ENCODE assay signal across 15 cellular contexts in genomic region chr6:105042648-105043047, GRCh38.
A peak's percentile ranks its signal among the peaks of the same experiment; 100 is the strongest.
DNase-seq lines count a peak whose midpoint lies in the region; ATAC-seq and TF ChIP-seq lines count a peak whose summit lies in the region.
"Had no signal": no experiment of that assay in that cellular context is flagged by ENCODE, and none has a peak within 500 bp of the region (broad histone marks: within the 10 kb centered on the region; RNA-seq: fewer than 3 reads in every experiment).

No MANE protein-coding gene starts in this region.

- no peak for TF ChIP-seq POLR2A in HCT116 (IDR thresholded peaks at IDR 0.05; ENCODE audit: borderline replicate concordance, extremely low read depth, insufficient read depth, insufficient read length)

- H3K36me3 Mint-ChIP-seq in osteocyte (ENCODE audit: unreplicated experiment) (no peaks in the 10 kb centered on the region), natural killer cell (no peaks in the 10 kb centered on the region)

- H3K27ac ChIP-seq in HCT116 (ENCODE audit: low read depth, low read length) (no peak overlapping the region), SK-N-MC (peak overlapping the region; percentile 69), hepatocyte (peak overlapping the region; percentile 64)

- H3K4me3 ChIP-seq in HCT116 (replicated peaks in 1 of 2; ENCODE audit: low read depth in 1 of 2, low read length in 2 of 2) (no peak overlapping the region), SK-N-MC (no peak overlapping the region), hepatocyte (no peak overlapping the region)

- intact Hi-C loops in HCT116 (cut with micrococcal nuclease), result no loop called here
- intact Hi-C loops in natural killer cell (cut with micrococcal nuclease), result no loop called here

- DNase-seq in HCT116 (ENCODE audit: low read depth, low spot score) (no peak), SK-N-MC (ENCODE audit: low read depth, low spot score) (no peak), hepatocyte (ENCODE audit: low spot score) (no peak), osteocyte (ENCODE audit: extremely low spot score, unreplicated experiment) (no peak), natural killer cell (no peak)
- DNase-seq in stimulated activated CD4-positive, alpha-beta T cell treated with anti-CD3 and anti-CD28 coated beads, Interleukin-1b, Interleukin-23, amount 100 ng/mL, for 48 hours, result no peak
- DNase-seq: BE2C; Calu3; CD4-positive, alpha-beta T cell; NCI-H187 treated with DMSO at 0.1 percent for 48 hours; NCI-H526 treated with DMSO at 0.1 percent for 48 hours; NK-92 treated with Interleukin-12 subunit alpha and Interleukin-12 subunit beta, amount 100 ng/mL, for 24 hours; RPMI8226; SIG-M5 had no signal

- H3K4me2 ChIP-seq in HCT116 (ENCODE audit: low read length) (no peak overlapping the region), hepatocyte (peak overlapping the region; percentile 53)

- H3K4me1 ChIP-seq in HCT116 (ENCODE audit: control insufficient read depth in 1 of 2, insufficient read depth in 2 of 2, low read length in 2 of 2) (no peaks in the 10 kb centered on the region), hepatocyte (ENCODE audit: insufficient read depth) (no peaks in the 10 kb centered on the region)
- H3K4me1 ChIP-seq: BE2C had no signal

- ATAC-seq in HCT116 (no peak), natural killer cell (no peak), GM21381 (IDR thresholded peaks at IDR 0.05; ENCODE audit: unreplicated experiment) (no peak)

- no peaks in the 10 kb centered on the region for H3K9me3 ChIP-seq in HCT116 (ENCODE audit: control insufficient read depth in 1 of 2, insufficient read depth in 1 of 2, low read depth in 1 of 2, low read length in 2 of 2)
- no peaks in the 10 kb centered on the region for H3K9me3 ChIP-seq in SK-N-MC (ENCODE audit: low read depth, low read length)
- no peaks in the 10 kb centered on the region for H3K9me3 ChIP-seq in hepatocyte (ENCODE audit: low read depth)
- H3K9me3 ChIP-seq: BE2C had no signal

- H3K9ac ChIP-seq in HCT116 (ENCODE audit: low read length) (no peak overlapping the region), SK-N-MC (ENCODE audit: insufficient read length) (no peak overlapping the region)

- H3K36me3 ChIP-seq in HCT116 (ENCODE audit: control insufficient read depth in 1 of 2, insufficient read depth in 2 of 2, low read length in 2 of 2), result no peaks in the 10 kb centered on the region
- H3K36me3 ChIP-seq in SK-N-MC (ENCODE audit: insufficient read depth, low read length), result peaks cover 12% of the 10 kb centered on the region
- no peaks in the 10 kb centered on the region for H3K36me3 ChIP-seq in hepatocyte (replicated peaks; ENCODE audit: insufficient read depth, low read depth)

- H3K4me3 Mint-ChIP-seq in osteocyte (ENCODE audit: unreplicated experiment), result no peak overlapping the region
- no peak overlapping the region for H3K4me3 Mint-ChIP-seq in natural killer cell
- H3K4me3 Mint-ChIP-seq: CD4-positive, alpha-beta T cell had no signal

- CTCF ChIA-PET in HCT116 (lab: Charles Lee), result interaction anchor here (1.4 to 1.5 kb wide), 2 partner anchors 35 to 45 kb away, joined by 4 to 5 read pairs; no protein-coding TSS in a partner anchor

- H3K4me1 Mint-ChIP-seq in osteocyte (ENCODE audit: unreplicated experiment) (peaks cover 9% of the 10 kb centered on the region), natural killer cell (no peaks in the 10 kb centered on the region)

- no peak for TF ChIP-seq RAD21 in HCT116 (IDR thresholded peaks at IDR 0.05; ENCODE audit: low read depth)

- H3K27ac Mint-ChIP-seq in osteocyte (ENCODE audit: unreplicated experiment) (peak overlapping the region; percentile 5), natural killer cell (no peak overlapping the region)
- H3K27ac Mint-ChIP-seq: CD4-positive, alpha-beta T cell had no signal

- H3K9me3 Mint-ChIP-seq in osteocyte (ENCODE audit: unreplicated experiment), result no peaks in the 10 kb centered on the region
- no peaks in the 10 kb centered on the region for H3K9me3 Mint-ChIP-seq in natural killer cell
- H3K9me3 Mint-ChIP-seq: CD4-positive, alpha-beta T cell had no signal

- BruUV-seq in HCT116 (replicated peaks; lab: Mats Ljungman, UMichigan), result no TSS peak

- H3K27me3 Mint-ChIP-seq in osteocyte (ENCODE audit: unreplicated experiment) (no peaks in the 10 kb centered on the region), natural killer cell (ENCODE audit: low read depth in 2 of 2) (peaks cover 12 to 27% of the 10 kb centered on the region in 2 donors)

- RAD21 ChIA-PET in HCT116 (lab: Charles Lee; ENCODE audit: low non-redundant PET in 1 of 2, low total read pairs in 2 of 2, uncharacterized antibody in 2 of 2, unreplicated experiment in 2 of 2), result no interaction called here

- TF ChIP-seq CTCF in HCT116 (IDR thresholded peaks at IDR 0.05 in 2 of 3, conservative IDR thresholded peaks at IDR 0.05 in 1 of 3; ENCODE audit: borderline replicate concordance in 1 of 3, insufficient read depth in 1 of 3, low read depth in 2 of 3, low read length in 2 of 3), result no peak
- TF ChIP-seq CTCF in hepatocyte (IDR thresholded peaks at IDR 0.05; ENCODE audit: poor library complexity), result no peak
- no peak for TF ChIP-seq CTCF in osteocyte (IDR thresholded peaks at IDR 0.05)
- no peak for TF ChIP-seq CTCF in natural killer cell (IDR thresholded peaks at IDR 0.05)

- H3K9me2 ChIP-seq in HCT116 (ENCODE audit: insufficient read depth) (no peaks in the 10 kb centered on the region), hepatocyte (replicated peaks; ENCODE audit: insufficient read depth) (no peaks in the 10 kb centered on the region)

- H4K20me1 ChIP-seq in HCT116 (ENCODE audit: insufficient read depth) (no peaks in the 10 kb centered on the region), hepatocyte (ENCODE audit: insufficient read depth, poor library complexity, severe bottlenecking) (no peaks in the 10 kb centered on the region)

- H3K79me2 ChIP-seq in HCT116 (ENCODE audit: insufficient read depth, low read length) (no peaks in the 10 kb centered on the region), hepatocyte (no peaks in the 10 kb centered on the region)

- H2AFZ ChIP-seq in HCT116 (ENCODE audit: low read depth, low read length, poor library complexity, severe bottlenecking) (peak overlapping the region; percentile 12), hepatocyte (peak overlapping the region; percentile 68)

- H3K27me3 ChIP-seq in HCT116 (ENCODE audit: insufficient read depth, low read length), result no peaks in the 10 kb centered on the region
- H3K27me3 ChIP-seq in hepatocyte, result no peaks in the 10 kb centered on the region
- H3K27me3 ChIP-seq: BE2C had no signal

- POLR2A ChIA-PET in HCT116 (lab: Charles Lee), result no interaction called here

TF ChIP-seq in HCT116, 20 proteins besides CTCF, POLR2A, EP300 and RAD21:
- no peak for TF ChIP-seq JUND (IDR thresholded peaks at IDR 0.05)
- TF ChIP-seq EZH2phosphoT487 (IDR thresholded peaks at IDR 0.05; ENCODE audit: borderline replicate concordance), result no peak
- no peak for TF ChIP-seq YY1 (IDR thresholded peaks at IDR 0.05; ENCODE audit: extremely low read depth, insufficient replicate concordance, low read depth, low read length)
- TF ChIP-seq EGR1 (IDR thresholded peaks at IDR 0.05; ENCODE audit: low read depth), result no peak
